8 cellular contexts compared by ENCODE assay signal in the genomic region with DNA sequence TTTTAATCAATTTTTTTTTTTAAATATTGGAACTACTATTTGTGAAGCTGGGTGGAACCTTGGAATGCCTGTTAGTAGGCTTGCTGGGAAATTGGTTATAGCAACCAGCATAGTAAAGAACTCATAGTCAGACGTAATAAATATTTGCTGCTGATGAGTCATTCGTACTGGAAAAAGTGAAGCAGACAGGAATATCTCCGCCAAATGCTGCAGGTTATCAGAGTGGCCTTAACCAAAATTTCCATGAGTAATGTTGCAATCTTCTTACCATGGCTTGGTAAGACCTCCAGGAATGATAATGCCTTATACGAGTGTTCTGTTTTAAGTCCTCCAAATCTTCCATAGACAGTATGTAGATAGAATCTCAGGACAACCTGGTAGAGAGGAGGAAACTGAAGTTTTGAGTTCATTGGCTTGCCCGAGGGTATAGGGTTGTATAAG. TPM values are rescaled to one million over a fixed set of nuclear protein-coding genes. Genes with fewer than 3 reads are reported as not detected.
A peak's percentile ranks its signal among the peaks of the same experiment; 100 is the strongest.
DNase-seq lines count a peak whose midpoint lies in the region; ATAC-seq, FAIRE-seq and TF ChIP-seq lines count a peak whose summit lies in the region.
"Had no signal": no experiment of that assay in that cellular context is flagged by ENCODE, and none has a peak within 500 bp of the region (broad histone marks: within the 10 kb centered on the region; RNA-seq: fewer than 3 reads in every experiment).

No MANE protein-coding gene starts in this region.

- TF ChIP-seq CTCF in WTC11 (IDR thresholded peaks at IDR 0.05), result no peak
- TF ChIP-seq CTCF in heart right ventricle (IDR thresholded peaks at IDR 0.05), result no peak

- H3K4me3 Mint-ChIP-seq in WTC11, result no peak overlapping the region
- H3K4me3 Mint-ChIP-seq in stimulated activated naive CD8-positive, alpha-beta T cell treated with anti-CD3 and anti-CD28 coated beads, Interleukin-15, Interleukin-2, amounts not matched to agents 100 ng/mL and 50 ng/mL, for 24 hours, result peak overlapping the region; percentile 58
- H3K4me3 Mint-ChIP-seq: dendritic cell treated with granulocyte-macrophage colony-stimulating factor and Interleukin-4, amounts not matched to agents 40 ng/mL and 50 ng/mL, for 4 days had no signal

- TF ChIP-seq POLR2A in GM12891 (IDR thresholded peaks at IDR 0.05; ENCODE audit: low read depth, low read length) (no peak), GM12892 (IDR thresholded peaks at IDR 0.05; ENCODE audit: low read depth, low read length) (no peak)

- peaks cover 30% of the 10 kb centered on the region for H3K4me1 Mint-ChIP-seq in WTC11
- peaks cover 70% of the 10 kb centered on the region for H3K4me1 Mint-ChIP-seq in stimulated activated naive CD8-positive, alpha-beta T cell treated with anti-CD3 and anti-CD28 coated beads, Interleukin-15, Interleukin-2, amounts not matched to agents 100 ng/mL and 50 ng/mL, for 24 hours (ENCODE audit: low read depth)

- H3K4me3 ChIP-seq in heart right ventricle, result no peak overlapping the region

- 44 to 49% methylated on average over 5 of the region's 5 CpGs for WGBS in heart right ventricle, 2 donors

- H3K9me3 Mint-ChIP-seq in WTC11, result no peaks in the 10 kb centered on the region
- H3K9me3 Mint-ChIP-seq in stimulated activated naive CD8-positive, alpha-beta T cell treated with anti-CD3 and anti-CD28 coated beads, Interleukin-15, Interleukin-2, amounts not matched to agents 100 ng/mL and 50 ng/mL, for 24 hours, result peaks cover 3% of the 10 kb centered on the region
- H3K9me3 Mint-ChIP-seq: dendritic cell treated with granulocyte-macrophage colony-stimulating factor and Interleukin-4, amounts not matched to agents 40 ng/mL and 50 ng/mL, for 4 days had no signal

- intact Hi-C loops in heart right ventricle (cut with DNase I), result loop anchor here in 1 of 10 donors (5.0 kb wide), 1 partner anchor 34 kb away; the partner anchor contains the start of gene MBNL2

- POLR2A ChIA-PET in WTC11 (lab: Charles Lee), result no interaction called here

- ATAC-seq in WTC11 (no peak), heart right ventricle (peak; percentile 16 to 73 (median 60))

- no peaks in the 10 kb centered on the region for H3K36me3 Mint-ChIP-seq in WTC11
- H3K36me3 Mint-ChIP-seq in stimulated activated naive CD8-positive, alpha-beta T cell treated with anti-CD3 and anti-CD28 coated beads, Interleukin-15, Interleukin-2, amounts not matched to agents 100 ng/mL and 50 ng/mL, for 24 hours (ENCODE audit: low read depth), result peaks cover 17% of the 10 kb centered on the region

- H3K27ac Mint-ChIP-seq in WTC11, result no peak overlapping the region
- peak overlapping the region; percentile 86 for H3K27ac Mint-ChIP-seq in stimulated activated naive CD8-positive, alpha-beta T cell treated with anti-CD3 and anti-CD28 coated beads, Interleukin-15, Interleukin-2, amounts not matched to agents 100 ng/mL and 50 ng/mL, for 24 hours

- CTCF ChIA-PET in WTC11 (lab: Charles Lee), result interaction anchor here (4.0 kb wide), 1 partner anchor 11 kb away, joined by 26 read pairs; no protein-coding TSS in a partner anchor

- peaks cover 12 to 87% (median 81%) of the 10 kb centered on the region in 9 donors for H3K4me1 ChIP-seq in heart right ventricle

- no peaks in the 10 kb centered on the region for H3K36me3 ChIP-seq in heart right ventricle

- peak overlapping the region; percentile 6 to 80 (median 71) for H3K27ac ChIP-seq in heart right ventricle

- no peak for FAIRE-seq in GM12891 (lab: Jason Lieb, UNC)
- FAIRE-seq in GM12892 (lab: Jason Lieb, UNC), result no peak

- H3K9me3 ChIP-seq in heart right ventricle, result no peaks in the 10 kb centered on the region

- H3K27me3 ChIP-seq in heart right ventricle, result no peaks in the 10 kb centered on the region

- peak; percentile 25 for DNase-seq in HK-2 (ENCODE audit: unreplicated experiment)
- no peak for DNase-seq in WTC11 (ENCODE audit: low spot score)
- no peak for DNase-seq in heart right ventricle
- DNase-seq in GM12891 (ENCODE audit: insufficient read length, low spot score), result no peak
- no peak for DNase-seq in NCI-H524 (lab: John Stamatoyannopoulos, UW)
- no peak for DNase-seq in GM12892 (ENCODE audit: insufficient read length)

- peaks cover 10% of the 10 kb centered on the region for H3K27me3 Mint-ChIP-seq in WTC11 (ENCODE audit: low read depth)
- H3K27me3 Mint-ChIP-seq in stimulated activated naive CD8-positive, alpha-beta T cell treated with anti-CD3 and anti-CD28 coated beads, Interleukin-15, Interleukin-2, amounts not matched to agents 100 ng/mL and 50 ng/mL, for 24 hours, result no peaks in the 10 kb centered on the region
- H3K27me3 Mint-ChIP-seq: dendritic cell treated with granulocyte-macrophage colony-stimulating factor and Interleukin-4, amounts not matched to agents 40 ng/mL and 50 ng/mL, for 4 days had no signal

TF ChIP-seq in WTC11, 78 proteins besides CTCF, POLR2A, EP300 and RAD21:
- TF ChIP-seq GABPB1 (CRISPR knock-in tag; IDR thresholded peaks at IDR 0.05), result peak; percentile 66; the same call in 1 of the 2 replicates
- TF ChIP-seq CBFB (CRISPR knock-in tag; IDR thresholded peaks at IDR 0.05; ENCODE audit: low read depth), result no peak

TF ChIP-seq in GM12891, 5 proteins besides CTCF, POLR2A, EP300 and RAD21:
- TF ChIP-seq POLR2AphosphoS5 (IDR thresholded peaks at IDR 0.05; ENCODE audit: low read depth, low read length) (no peak), PAX5 (IDR thresholded peaks at IDR 0.05; ENCODE audit: insufficient read depth, low read length, severe bottlenecking) (no peak), POU2F2 (IDR thresholded peaks at IDR 0.05; ENCODE audit: low read depth, low read length) (no peak), TAF1 (IDR thresholded peaks at IDR 0.05; ENCODE audit: low read depth, low read length) (no peak)

RNA-seq across cellular contexts. Expression of gene MBNL2, which starts 34.2 kb away (rescaled TPM):
- 0.85 to 1.9 TPM (median 1.7 TPM) in 3 replicates for total RNA-seq in WTC11 (2021)
- 10 to 100 TPM; 59.7 to 95.0 (median 85.2) TPM for total RNA-seq in heart right ventricle
- 10 to 100 TPM; 17.2 to 18.7 TPM for polyA plus RNA-seq in heart right ventricle
- 1.7 TPM for polyA plus RNA-seq in GM12891 (2012; ENCODE audit: low read depth, missing spikeins)
- 6.4 TPM for polyA plus RNA-seq in GM12892 (2012; ENCODE audit: missing spikeins)

Comparison
In these comparisons a context has a peak if more than half of its experiments do, and no peak if none do; other contexts are left out.
1. RNA of gene MBNL2, which starts 34.2 kb away (total RNA-seq): 59.7 to 95.0 TPM in heart right ventricle; 0.85 to 1.9 TPM in WTC11; every median in the first group is over 10 times any median in the second.